ENCODE assay signal across 2 cellular contexts in genomic region chr19:42911731-42912130, GRCh38. TPM values are rescaled to one million over a fixed set of nuclear protein-coding genes. Genes with fewer than 3 reads are reported as not detected.
"Had no signal": no experiment of that assay in that cellular context is flagged by ENCODE, and none has a peak within 500 bp of the region (broad histone marks: within the 10 kb centered on the region; RNA-seq: fewer than 3 reads in every experiment).

No MANE protein-coding gene starts in this region.

RNA-seq across cellular contexts. Expression of gene PSG6, which starts 6.0 kb away (rescaled TPM):
- polyA plus RNA-seq: H1 had no signal

RNA-seq across cellular contexts. Expression of gene PSG7, which starts 25.3 kb away (rescaled TPM):
- polyA plus RNA-seq: GM23338, H1 had no signal

RNA-seq across cellular contexts. Expression of gene PSG1, which starts 32.2 kb away (rescaled TPM):
- polyA plus RNA-seq: GM23338, H1 had no signal
